1 cellular context compared by ENCODE assay signal in the genomic region with DNA sequence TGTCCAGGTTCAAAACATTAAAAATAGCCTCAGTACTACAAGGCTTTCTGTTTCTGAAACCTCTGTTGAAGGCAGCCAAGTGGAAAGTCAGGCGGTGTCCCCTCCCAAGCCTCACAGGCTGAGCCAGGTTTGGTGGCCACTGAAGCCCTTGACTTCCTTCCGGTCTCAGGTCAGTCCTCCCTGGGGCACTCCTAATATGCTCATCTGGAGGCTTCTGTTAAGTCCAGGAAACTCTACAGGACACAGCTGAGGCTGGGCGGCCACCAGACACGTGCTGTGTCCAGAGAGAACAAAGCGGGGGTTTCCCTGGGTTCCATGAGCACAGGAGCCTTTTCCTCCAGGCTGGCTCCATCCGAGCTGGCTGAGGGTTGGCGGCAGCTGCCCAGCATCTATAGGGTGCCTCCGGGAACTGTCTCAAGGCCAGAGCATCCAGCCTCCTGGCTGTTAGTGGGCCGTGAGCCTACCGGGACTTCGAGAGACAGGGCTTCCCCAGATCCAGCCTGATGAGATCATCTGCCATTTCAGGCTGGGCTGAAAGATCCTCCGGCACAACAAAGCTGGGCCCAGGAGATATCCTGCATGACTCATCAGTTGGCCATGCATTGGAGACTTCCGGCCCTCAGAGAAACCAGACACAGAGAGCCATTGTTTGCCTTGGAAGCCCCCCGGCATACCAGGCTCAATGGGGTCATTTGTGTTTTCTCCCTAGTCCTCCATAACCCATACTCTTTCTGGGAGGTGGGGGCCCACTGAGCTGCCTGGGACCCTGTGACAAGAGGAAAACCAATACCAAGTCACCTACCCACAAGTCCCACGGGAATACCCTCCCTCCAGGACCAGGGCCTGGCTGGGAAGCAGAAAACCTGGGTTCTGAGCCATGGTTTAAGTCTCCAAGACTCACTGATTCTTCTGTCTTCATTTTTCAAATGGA.
TF ChIP-seq lines count a peak whose summit lies in the region.

No MANE protein-coding gene starts in this region.

TF ChIP-seq in H1, 55 proteins besides CTCF, POLR2A, EP300 and RAD21:
- TF ChIP-seq NRF1 (IDR thresholded peaks at IDR 0.05; ENCODE audit: low read depth, low read length), result no peak
- TF ChIP-seq, protein P1, sequence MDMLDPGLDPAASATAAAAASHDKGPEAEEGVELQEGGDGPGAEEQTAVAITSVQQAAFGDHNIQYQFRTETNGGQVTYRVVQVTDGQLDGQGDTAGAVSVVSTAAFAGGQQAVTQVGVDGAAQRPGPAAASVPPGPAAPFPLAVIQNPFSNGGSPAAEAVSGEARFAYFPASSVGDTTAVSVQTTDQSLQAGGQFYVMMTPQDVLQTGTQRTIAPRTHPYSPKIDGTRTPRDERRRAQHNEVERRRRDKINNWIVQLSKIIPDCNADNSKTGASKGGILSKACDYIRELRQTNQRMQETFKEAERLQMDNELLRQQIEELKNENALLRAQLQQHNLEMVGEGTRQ (IDR thresholded peaks at IDR 0.05; ENCODE audit: low read length), result no peak
- TF ChIP-seq JUN (IDR thresholded peaks at IDR 0.05; ENCODE audit: low read depth, low read length), result 0 out of 2 replicates have a peak, but pooled peaks have one; percentile 10
- TF ChIP-seq TBP (IDR thresholded peaks at IDR 0.05; ENCODE audit: low read depth, low read length), result no peak
- TF ChIP-seq, protein P2, sequence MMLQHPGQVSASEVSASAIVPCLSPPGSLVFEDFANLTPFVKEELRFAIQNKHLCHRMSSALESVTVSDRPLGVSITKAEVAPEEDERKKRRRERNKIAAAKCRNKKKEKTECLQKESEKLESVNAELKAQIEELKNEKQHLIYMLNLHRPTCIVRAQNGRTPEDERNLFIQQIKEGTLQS (IDR thresholded peaks at IDR 0.05; ENCODE audit: insufficient read depth, low read depth, low read length), result peak; percentile 19; the same call in 1 of the 2 replicates
- no peak for TF ChIP-seq TAF7 (optimal IDR thresholded peaks at IDR 0.05; ENCODE audit: borderline replicate concordance, low read depth, low read length)
- no peak for TF ChIP-seq HDAC2 (IDR thresholded peaks at IDR 0.05; ENCODE audit: borderline replicate concordance in 1 of 2, low read depth in 2 of 2, low read length in 2 of 2)
- no peak for TF ChIP-seq CREB1 (IDR thresholded peaks at IDR 0.05)
- TF ChIP-seq SRF (IDR thresholded peaks at IDR 0.05; ENCODE audit: low read depth, low read length), result no peak
- TF ChIP-seq SP2 (IDR thresholded peaks at IDR 0.05; ENCODE audit: low read length), result no peak
- no peak for TF ChIP-seq SIX5 (IDR thresholded peaks at IDR 0.05; ENCODE audit: low read depth, low read length)
- no peak for TF ChIP-seq SAP30 (IDR thresholded peaks at IDR 0.05; ENCODE audit: insufficient read depth, insufficient replicate concordance, low read length)
- TF ChIP-seq JUND (IDR thresholded peaks at IDR 0.05; ENCODE audit: low read length), result peak; percentile 87
- TF ChIP-seq CBX5 (IDR thresholded peaks at IDR 0.05; ENCODE audit: low read depth, low read length), result no peak
- no peak for TF ChIP-seq SP1 (IDR thresholded peaks at IDR 0.05; ENCODE audit: low read depth, low read length)
- TF ChIP-seq POU5F1 (IDR thresholded peaks at IDR 0.05; ENCODE audit: low read depth, low read length), result no peak
- no peak for TF ChIP-seq ZNF274 (IDR thresholded peaks at IDR 0.05; ENCODE audit: borderline replicate concordance, extremely low read depth, low read length)
- TF ChIP-seq EGR1 (IDR thresholded peaks at IDR 0.05; ENCODE audit: borderline replicate concordance, low read depth, low read length), result no peak
